26 cellular contexts compared by ENCODE assay signal in the genomic region with DNA sequence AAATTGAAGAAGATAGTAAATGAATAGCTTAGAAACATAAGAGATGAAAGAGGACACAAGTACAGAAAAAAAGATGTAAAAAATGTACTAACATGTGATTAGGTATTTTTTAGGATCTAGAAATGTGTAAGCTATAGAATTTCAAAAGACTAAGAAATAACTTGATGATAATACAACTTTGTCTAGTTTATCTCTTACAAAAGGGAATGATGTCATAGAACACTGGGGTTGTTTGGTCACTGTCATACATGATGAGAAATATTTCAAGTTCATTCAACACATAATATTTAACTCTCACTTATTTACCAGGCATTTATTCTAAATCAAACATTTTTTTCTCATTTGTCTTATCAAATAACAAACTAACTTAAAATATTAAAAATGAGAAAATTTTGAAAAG. TPM values are rescaled to one million over a fixed set of nuclear protein-coding genes. Genes with fewer than 3 reads are reported as not detected.
DNase-seq lines count a peak whose midpoint lies in the region; ATAC-seq, FAIRE-seq and TF ChIP-seq lines count a peak whose summit lies in the region.
"Had no signal": no experiment of that assay in that cellular context is flagged by ENCODE, and none has a peak within 500 bp of the region (broad histone marks: within the 10 kb centered on the region; RNA-seq: fewer than 3 reads in every experiment).

No MANE protein-coding gene starts in this region.

- TF ChIP-seq POLR2A in HepG2 (IDR thresholded peaks at IDR 0.05; ENCODE audit: insufficient read depth in 1 of 2, low read depth in 2 of 2, low read length in 2 of 2) (no peak), right lobe of liver (IDR thresholded peaks at IDR 0.05) (no peak)

- intact Hi-C loops in HepG2 (cut with micrococcal nuclease; ENCODE audit: unreplicated experiment) (no loop called here), right lobe of liver (cut with DNase I) (no loop called here)

- CTCF ChIA-PET in HepG2 (lab: Yijun Ruan, JAX; ENCODE audit: low intra/inter-chr PET ratio, low total read pairs): no interaction called here

- H3K4me2 ChIP-seq in HepG2 (ENCODE audit: low read depth, low read length) (no peak overlapping the region), astrocyte (ENCODE audit: low read length) (no peak overlapping the region)
- H3K4me2 ChIP-seq: A549; BLaER1 treated with 17β-estradiol and CSF1 and Interleukin-3, amounts not matched to agents 10 nM and 100 nM had no signal

- H3K9me3 ChIP-seq in HepG2 (ENCODE audit: low read length) (peaks cover 19% of the 10 kb centered on the region), right lobe of liver (peaks cover 0 to 12% (median 6%) of the 10 kb centered on the region in 4 donors), astrocyte (ENCODE audit: insufficient read depth, low read depth, low read length) (no peaks in the 10 kb centered on the region)

- H3K27me3 ChIP-seq in HepG2 (ENCODE audit: control insufficient read depth in 1 of 2, insufficient read depth in 2 of 2, low read length in 2 of 2) (no peaks in the 10 kb centered on the region), right lobe of liver (no peaks in the 10 kb centered on the region), astrocyte (ENCODE audit: insufficient read depth, low read length) (no peaks in the 10 kb centered on the region)
- H3K27me3 ChIP-seq: BE2C; BLaER1 treated with 17β-estradiol and CSF1 and Interleukin-3, amounts not matched to agents 10 nM and 100 nM had no signal

- in situ Hi-C loops in HepG2 (cut with HindIII; ENCODE audit: extremely low pct_ligation_motif_present, low pct_unique_long_range_greater_than_20kb): no loop called here

- H3K36me3 ChIP-seq in HepG2 (replicated peaks in 1 of 2; ENCODE audit: control insufficient read depth in 1 of 2, insufficient read depth in 2 of 2, low read length in 2 of 2) (no peaks in the 10 kb centered on the region), right lobe of liver (no peaks in the 10 kb centered on the region), astrocyte (ENCODE audit: insufficient read depth, low read length) (no peaks in the 10 kb centered on the region)
- H3K36me3 ChIP-seq: BE2C; BLaER1 treated with 17β-estradiol and CSF1 and Interleukin-3, amounts not matched to agents 10 nM and 100 nM; HAP-1 had no signal

- DNase-seq in HepG2 (ENCODE audit: low spot score): no peak
- DNase-seq in right lobe of liver: no peak
- no peak for DNase-seq in astrocyte (ENCODE audit: low read depth)
- no peak for DNase-seq in frontal cortex (ENCODE audit: low spot score in 2 of 2)
- no peak for DNase-seq in NOMO-1 treated with DMSO at 0.1 percent for 48 hours (lab: John Stamatoyannopoulos, UW; ENCODE audit: unreplicated experiment)
- no peak for DNase-seq in activated gamma-delta T cell (lab: John Stamatoyannopoulos, UW)
- DNase-seq in RCC 7860 (ENCODE audit: low spot score): no peak
- DNase-seq: ACHN; AML-193; BE2C; CD4-positive, alpha-beta T cell; CD8-positive, alpha-beta memory T cell; DMS 273 treated with DMSO at 0.1 percent for 48 hours; DMS79; EL; GOT3 had no signal

- BruUV-seq in HepG2 (replicated peaks; lab: Mats Ljungman, UMichigan): no TSS peak

- no peak overlapping the region for H3K4me3 ChIP-seq in HepG2 (replicated peaks in 1 of 3; ENCODE audit: insufficient read depth in 1 of 3, low read depth in 2 of 3, low read length in 3 of 3)
- H3K4me3 ChIP-seq in right lobe of liver: no peak overlapping the region
- H3K4me3 ChIP-seq in astrocyte (ENCODE audit: insufficient read depth, low read depth, low read length): no peak overlapping the region
- H3K4me3 ChIP-seq: A549; BLaER1 treated with 17β-estradiol and CSF1 and Interleukin-3, amounts not matched to agents 10 nM and 100 nM; HAP-1 had no signal

- ATAC-seq in HepG2 (no peak), right lobe of liver (no peak), HG02623 (IDR thresholded peaks at IDR 0.05; ENCODE audit: unreplicated experiment) (no peak)
- ATAC-seq: A549 had no signal

- H3K27ac Mint-ChIP-seq in astrocyte (ENCODE audit: unreplicated experiment): no peak overlapping the region
- H3K27ac Mint-ChIP-seq: CD14-positive monocyte; CD4-positive, alpha-beta T cell; CD8-positive, alpha-beta memory T cell had no signal

- TF ChIP-seq EP300 in HepG2 (IDR thresholded peaks at IDR 0.05; ENCODE audit: low read depth in 2 of 2, low read length in 2 of 2): no peak
- TF ChIP-seq EP300 in HepG2 (CRISPR knock-in tag; IDR thresholded peaks at IDR 0.05; ENCODE audit: borderline replicate concordance): no peak

- no peaks in the 10 kb centered on the region for H4K20me1 ChIP-seq in HepG2 (ENCODE audit: insufficient read depth, low read length)
- H4K20me1 ChIP-seq in astrocyte (ENCODE audit: insufficient read depth, low read length): no peaks in the 10 kb centered on the region
- H4K20me1 ChIP-seq: BLaER1 treated with 17β-estradiol and CSF1 and Interleukin-3, amounts not matched to agents 10 nM and 100 nM had no signal

- FAIRE-seq in HepG2 (lab: Jason Lieb, UNC): no peak
- peak; percentile 39 for FAIRE-seq in astrocyte (lab: Jason Lieb, UNC)
- FAIRE-seq in frontal cortex (lab: Jason Lieb, UNC): peak; percentile 51
- no peak for FAIRE-seq in RCC 7860 (lab: Jason Lieb, UNC)
- FAIRE-seq: A549, D721Med, GM12891, GM18507, H54 had no signal

- no peaks in the 10 kb centered on the region for H3K36me3 Mint-ChIP-seq in astrocyte (ENCODE audit: low read depth, unreplicated experiment)
- H3K36me3 Mint-ChIP-seq: CD14-positive monocyte had no signal

- H3K27ac ChIP-seq in HepG2 (ENCODE audit: extremely low read length, insufficient read depth, low read length) (no peak overlapping the region), right lobe of liver (no peak overlapping the region), astrocyte (ENCODE audit: low read depth, low read length) (no peak overlapping the region)
- H3K27ac ChIP-seq: 22Rv1; A549; BLaER1 treated with 17β-estradiol and CSF1 and Interleukin-3, amounts not matched to agents 10 nM and 100 nM had no signal

- no peak overlapping the region for H3K4me3 Mint-ChIP-seq in astrocyte (ENCODE audit: unreplicated experiment)
- H3K4me3 Mint-ChIP-seq: CD14-positive monocyte; CD4-positive, alpha-beta T cell; CD8-positive, alpha-beta memory T cell had no signal

- H3K27me3 Mint-ChIP-seq in astrocyte (ENCODE audit: low read depth, unreplicated experiment): no peaks in the 10 kb centered on the region

- H3K4me1 ChIP-seq in HepG2 (ENCODE audit: insufficient read depth, low read length) (no peaks in the 10 kb centered on the region), right lobe of liver (no peaks in the 10 kb centered on the region), astrocyte (ENCODE audit: insufficient read depth, low read length) (no peaks in the 10 kb centered on the region)
- H3K4me1 ChIP-seq: A549; BE2C; BLaER1 treated with 17β-estradiol and CSF1 and Interleukin-3, amounts not matched to agents 10 nM and 100 nM; HAP-1 had no signal

- H3K79me2 ChIP-seq in HepG2 (ENCODE audit: insufficient read depth, low read length) (no peaks in the 10 kb centered on the region), astrocyte (ENCODE audit: insufficient read depth, low read length) (no peaks in the 10 kb centered on the region)

- POLR2A ChIA-PET in HepG2 (lab: Yijun Ruan, JAX): no interaction called here

- TF ChIP-seq CTCF in HepG2 (CRISPR knock-in tag; IDR thresholded peaks at IDR 0.05): no peak
- TF ChIP-seq CTCF in right lobe of liver (IDR thresholded peaks at IDR 0.05): no peak
- no peak for TF ChIP-seq CTCF in astrocyte (IDR thresholded peaks at IDR 0.05; ENCODE audit: insufficient read depth, low read depth, low read length)

- H3K9ac ChIP-seq in HepG2 (ENCODE audit: insufficient read depth, low read depth, low read length) (no peak overlapping the region), astrocyte (ENCODE audit: low read length) (no peak overlapping the region)
- H3K9ac ChIP-seq: BLaER1 treated with 17β-estradiol and CSF1 and Interleukin-3, amounts not matched to agents 10 nM and 100 nM had no signal

- no peak overlapping the region for H2AFZ ChIP-seq in HepG2 (ENCODE audit: low read length)
- H2AFZ ChIP-seq in astrocyte (ENCODE audit: low read depth, low read length): no peak overlapping the region

- no peak for TF ChIP-seq RAD21 in HepG2 (CRISPR knock-in tag; IDR thresholded peaks at IDR 0.05)

- H3K4me1 Mint-ChIP-seq in astrocyte (ENCODE audit: low read depth, unreplicated experiment): no peaks in the 10 kb centered on the region
- H3K4me1 Mint-ChIP-seq: CD14-positive monocyte; CD8-positive, alpha-beta memory T cell had no signal

- peaks cover 25% of the 10 kb centered on the region for H3K9me3 Mint-ChIP-seq in astrocyte (ENCODE audit: unreplicated experiment)

TF ChIP-seq in HepG2, 621 proteins besides CTCF, POLR2A, EP300 and RAD21 (continues in another document):
- peak; percentile 76 for TF ChIP-seq ATF7 (IDR thresholded peaks at IDR 0.05)
- TF ChIP-seq ATF7 (CRISPR knock-in tag; IDR thresholded peaks at IDR 0.05): no peak
- TF ChIP-seq YEATS2 (CRISPR knock-in tag; IDR thresholded peaks at IDR 0.05; ENCODE audit: borderline replicate concordance): no peak
- no peak for TF ChIP-seq AHR (CRISPR knock-in tag; IDR thresholded peaks at IDR 0.05)
- no peak for TF ChIP-seq ZEB1 (IDR thresholded peaks at IDR 0.05; ENCODE audit: insufficient replicate concordance, low read depth)

RNA-seq across cellular contexts. Expression of gene STBD1, which starts 18.5 kb away (rescaled TPM):
- 3.5 and 4.3 TPM in 2 replicates for total RNA-seq in HepG2 (2016; rRNA removed; fragmentation: Illumina TruSeq; extraction: Trizol)
- 1.0 and 1.1 TPM in 2 replicates for total RNA-seq in HepG2 (2016; cell fraction: cytosol; rRNA removed; fragmentation: Illumina TruSeq; extraction: Trizol; ENCODE audit: low read depth)
- total RNA-seq in HepG2 (2016; cell fraction: insoluble cytoplasmic fraction; rRNA removed; fragmentation: Illumina TruSeq; extraction: Trizol): 4.2 and 4.3 TPM in 2 replicates
- total RNA-seq in HepG2 (2016; cell fraction: membrane; rRNA removed; fragmentation: Illumina TruSeq; extraction: Trizol): 2.4 and 2.7 TPM in 2 replicates
- total RNA-seq in HepG2 (2016; cell fraction: nucleus; rRNA removed; fragmentation: Illumina TruSeq; extraction: Trizol): 3.8 and 4.3 TPM in 2 replicates
- polyA plus RNA-seq in HepG2 (2011; rRNA removed): 2.8 and 4.9 TPM in 2 replicates
- polyA plus RNA-seq in HepG2 (2011; cell fraction: cytosol; rRNA removed): 3.9 and 4.1 TPM in 2 replicates
- polyA plus RNA-seq in HepG2 (2011; cell fraction: nucleus; rRNA removed): 1.3 and 2.3 TPM in 2 replicates
- 9.6 and 14.4 TPM in 2 replicates for polyA plus RNA-seq in HepG2 (2012)
- 0.35 and 0.55 TPM in 2 replicates for polyA plus RNA-seq in HepG2 (2016; cell fraction: cytosol; fragmentation: Illumina TruSeq; extraction: Trizol; ENCODE audit: low read depth)
- 1.5 and 3.0 TPM in 2 replicates for polyA plus RNA-seq in HepG2 (2016; cell fraction: insoluble cytoplasmic fraction; fragmentation: Illumina TruSeq; extraction: Trizol; ENCODE audit: low read depth)
- polyA plus RNA-seq in HepG2 (2016; cell fraction: membrane; fragmentation: Illumina TruSeq; extraction: Trizol; ENCODE audit: low read depth): 0.88 and 1.2 TPM in 2 replicates
- polyA plus RNA-seq in HepG2 (2016; cell fraction: nucleus; fragmentation: Illumina TruSeq; extraction: Trizol; ENCODE audit: insufficient read depth, low read depth): 2.0 and 3.1 TPM in 2 replicates
- polyA minus RNA-seq in HepG2 (2011; rRNA and poly(A)+ RNA removed; ENCODE audit: low replicate concordance): 2.0 and 7.2 TPM in 2 replicates
- 1.8 and 7.7 TPM in 2 replicates for polyA minus RNA-seq in HepG2 (2011; cell fraction: cytosol; rRNA and poly(A)+ RNA removed)
- 1.9 and 3.1 TPM in 2 replicates for polyA minus RNA-seq in HepG2 (2011; cell fraction: nucleus; rRNA and poly(A)+ RNA removed)
- total RNA-seq in right lobe of liver: 10 to 100 TPM; 16.3 to 53.5 (median 37.6) TPM
- 7.2 and 9.7 TPM in 2 replicates for total RNA-seq in astrocyte
- total RNA-seq in frontal cortex: 0.41 TPM
